Comparison of ENCODE assay signal across 27 cellular contexts in genomic region chr1:167825419-167826079, GRCh38.
"Had no signal": no experiment of that assay in that cellular context is flagged by ENCODE, and none has a peak within 500 bp of the region (broad histone marks: within the 10 kb centered on the region; RNA-seq: fewer than 3 reads in every experiment).

No MANE protein-coding gene starts in this region.

- H3K4me1 Mint-ChIP-seq: nephron had no signal

- H3K4me1 ChIP-seq: prostate gland, testis, transverse colon had no signal

- H3K4me3 ChIP-seq: esophagus squamous epithelium, left lung, lung, prostate gland, skin epidermis, testis, transverse colon had no signal

- H3K4me3 Mint-ChIP-seq: activated CD4-positive, alpha-beta memory T cell treated with anti-CD3 and anti-CD28 coated beads, Interleukin-2, amount 10 ng/mL, durations not matched to agents 7 days and 5 days; activated CD4-positive, alpha-beta T cell treated with anti-CD3 and anti-CD28 coated beads, Interleukin-2, amount 10 ng/mL, durations not matched to agents 7 days and 5 days; activated T-cell treated with anti-CD3 and anti-CD28 coated beads, Interleukin-2, amount 50 U/mL, for 4 hours; activated T-helper 17 cell treated with anti-CD3 and anti-CD28 coated beads, Interleukin-2, amount 50 U/mL, for 72 hours; nephron had no signal

- DNase-seq: activated CD4-positive, alpha-beta memory T cell treated with anti-CD3 and anti-CD28 coated beads, Interleukin-2, amount 10 ng/mL, durations not matched to agents 7 days and 5 days; activated CD4-positive, alpha-beta T cell treated with anti-CD3 and anti-CD28 coated beads, Interleukin-2, amount 10 ng/mL, durations not matched to agents 7 days and 5 days; activated CD4-positive, CD25-positive, alpha-beta regulatory T cell treated with anti-CD3 and anti-CD28 coated beads, Interleukin-2, amount 50 U/mL, for 72 hours; activated CD8-positive, alpha-beta memory T cell treated with anti-CD3 and anti-CD28 coated beads, Interleukin-2, amount 50 U/mL, for 48 hours; activated gamma-delta T cell treated with Interleukin-2 at 50 U/mL for 16 hours; activated naive CD4-positive, alpha-beta T cell treated with anti-CD3 and anti-CD28 coated beads, Interleukin-2, amount 50 U/mL, for 16 hours; activated T-cell treated with anti-CD3 and anti-CD28 coated beads, Interleukin-2, amount 50 U/mL, for 4 hours; amniotic stem cell; brain microvascular endothelial cell; dermis blood vessel endothelial cell; effector CD4-positive, alpha-beta T cell; esophagus squamous epithelium; left lung; retina; stimulated activated CD4-positive, alpha-beta T cell treated with anti-CD3 and anti-CD28 coated beads, Interleukin-12 subunit alpha, Interleukin-12 subunit beta, amount 100 ng/mL, for 4 hours; stimulated activated CD4-positive, alpha-beta T cell treated with anti-CD3 and anti-CD28 coated beads, Interleukin-4, amount 100 ng/mL, for 1 hour; stimulated activated naive CD8-positive, alpha-beta T cell treated with anti-CD3 and anti-CD28 coated beads, Interleukin-15, Interleukin-2, amounts not matched to agents 100 U/mL and 50 U/mL, for 24 hours; T-helper 9 cell; testis; transverse colon; WERI-Rb-1 had no signal

- H3K27ac Mint-ChIP-seq: activated CD4-positive, alpha-beta memory T cell treated with anti-CD3 and anti-CD28 coated beads, Interleukin-2, amount 10 ng/mL, durations not matched to agents 7 days and 5 days; activated CD4-positive, alpha-beta T cell treated with anti-CD3 and anti-CD28 coated beads, Interleukin-2, amount 10 ng/mL, durations not matched to agents 7 days and 5 days; activated T-helper 17 cell treated with anti-CD3 and anti-CD28 coated beads, Interleukin-2, amount 50 U/mL, for 72 hours; nephron had no signal

- H3K27ac ChIP-seq: brain microvascular endothelial cell, esophagus squamous epithelium, left lung, neutrophil, prostate gland, skin epidermis, testis, transverse colon, WERI-Rb-1 had no signal

- H3K36me3 ChIP-seq: brain microvascular endothelial cell, esophagus squamous epithelium, left lung, neutrophil, prostate gland, transverse colon, WERI-Rb-1 had no signal

- H3K9me3 ChIP-seq: esophagus squamous epithelium, left lung, neutrophil, prostate gland, testis, transverse colon had no signal

- H3K9me3 Mint-ChIP-seq: activated CD4-positive, alpha-beta memory T cell treated with anti-CD3 and anti-CD28 coated beads, Interleukin-2, amount 10 ng/mL, durations not matched to agents 7 days and 5 days; activated CD4-positive, alpha-beta T cell treated with anti-CD3 and anti-CD28 coated beads, Interleukin-2, amount 10 ng/mL, durations not matched to agents 7 days and 5 days; activated T-cell treated with anti-CD3 and anti-CD28 coated beads, Interleukin-2, amount 50 U/mL, for 4 hours; activated T-helper 17 cell treated with anti-CD3 and anti-CD28 coated beads, Interleukin-2, amount 50 U/mL, for 72 hours; nephron had no signal

- H3K27me3 ChIP-seq: brain microvascular endothelial cell, esophagus squamous epithelium, left lung, testis, transverse colon had no signal
